Comparison of ENCODE assay signal across 23 cellular contexts in genomic region chr2:199115169-199115568, GRCh38.
"Had no signal": no experiment of that assay in that cellular context is flagged by ENCODE, and none has a peak within 500 bp of the region (broad histone marks: within the 10 kb centered on the region; RNA-seq: fewer than 3 reads in every experiment).

No MANE protein-coding gene starts in this region.

- H3K4me1 ChIP-seq: lower lobe of right lung, right atrium auricular region, right lobe of liver, stomach, testis, thyroid gland, transverse colon, upper lobe of left lung had no signal

- DNase-seq: hippocampal formation; islet precursor cell; left ventricle myocardium superior; lower lobe of right lung; mammary epithelial cell; mesenchymal stem cell; naive thymus-derived CD8-positive, alpha-beta T cell; ovary; right lobe of liver; stimulated activated CD4-positive, alpha-beta T cell treated with anti-CD3 and anti-CD28 coated beads, Interleukin-1b, Interleukin-23, amount 100 ng/mL, for 48 hours; stimulated activated CD4-positive, alpha-beta T cell treated with anti-CD3 and anti-CD28 coated beads, Interleukin-4, amount 100 ng/mL, for 1 hour; stimulated activated naive B cell treated with anti-CD40 and anti-IgM and Interleukin-4, amounts not matched to agents 10 μg/mL and 1 μg/mL and 100 μg/mL, for 72 hours; stimulated activated naive CD8-positive, alpha-beta T cell treated with anti-CD3 and anti-CD28 coated beads, Interleukin-15, Interleukin-2, amounts not matched to agents 100 U/mL and 50 U/mL, for 24 hours; stomach; testis; thyroid gland; transverse colon; upper lobe of left lung had no signal

- ATAC-seq: left ventricle myocardium superior; lower lobe of right lung; naive thymus-derived CD8-positive, alpha-beta T cell; right lobe of liver; stimulated activated naive B cell treated with anti-CD40 and anti-IgM and Interleukin-4, amounts not matched to agents 10 μg/mL and 1 μg/mL and 100 μg/mL, for 72 hours; stimulated activated naive CD8-positive, alpha-beta T cell treated with anti-CD3 and anti-CD28 coated beads, Interleukin-15, Interleukin-2, amounts not matched to agents 100 U/mL and 50 U/mL, for 24 hours had no signal

- H3K27me3 Mint-ChIP-seq: progenitor cell of endocrine pancreas; stimulated activated naive B cell treated with anti-CD40 and anti-IgM and Interleukin-4, amounts not matched to agents 10 μg/mL and 1 μg/mL and 100 μg/mL, for 72 hours had no signal

- H3K27ac ChIP-seq: lower lobe of right lung, neural progenitor cell, ovary, right atrium auricular region, right lobe of liver, stomach, testis, thyroid gland, transverse colon, upper lobe of left lung had no signal

- H3K4me2 ChIP-seq: neural progenitor cell, smooth muscle cell had no signal

- H2AFZ ChIP-seq: neural progenitor cell had no signal

- H3K27me3 ChIP-seq: neural progenitor cell, ovary, right atrium auricular region, right lobe of liver, stomach, testis, thyroid gland, transverse colon, upper lobe of left lung had no signal

- H3K36me3 ChIP-seq: lower lobe of right lung, neural progenitor cell, ovary, right atrium auricular region, right lobe of liver, stomach, thyroid gland, transverse colon, upper lobe of left lung had no signal

- H3K4me3 Mint-ChIP-seq: naive thymus-derived CD8-positive, alpha-beta T cell; nephron; neural progenitor cell; stimulated activated naive B cell treated with anti-CD40 and anti-IgM and Interleukin-4, amounts not matched to agents 10 μg/mL and 1 μg/mL and 100 μg/mL, for 72 hours had no signal

- H3K27ac Mint-ChIP-seq: naive thymus-derived CD8-positive, alpha-beta T cell; neural progenitor cell; progenitor cell of endocrine pancreas; stimulated activated naive B cell treated with anti-CD40 and anti-IgM and Interleukin-4, amounts not matched to agents 10 μg/mL and 1 μg/mL and 100 μg/mL, for 72 hours had no signal

- H3K9me3 Mint-ChIP-seq: nephron, neural progenitor cell had no signal

- H3K9me3 ChIP-seq: lower lobe of right lung, ovary, right atrium auricular region, right lobe of liver, stomach, testis, thyroid gland, transverse colon, upper lobe of left lung had no signal

- H3K4me1 Mint-ChIP-seq: naive thymus-derived CD8-positive, alpha-beta T cell; stimulated activated naive B cell treated with anti-CD40 and anti-IgM and Interleukin-4, amounts not matched to agents 10 μg/mL and 1 μg/mL and 100 μg/mL, for 72 hours had no signal

- H3K4me3 ChIP-seq: lower lobe of right lung, neural progenitor cell, ovary, right atrium auricular region, right lobe of liver, smooth muscle cell, stomach, testis, thyroid gland, transverse colon, upper lobe of left lung had no signal

- H3K36me3 Mint-ChIP-seq: naive thymus-derived CD8-positive, alpha-beta T cell; neural progenitor cell; stimulated activated naive B cell treated with anti-CD40 and anti-IgM and Interleukin-4, amounts not matched to agents 10 μg/mL and 1 μg/mL and 100 μg/mL, for 72 hours had no signal

- H3K9ac ChIP-seq: neural progenitor cell had no signal
